Comparison of ENCODE assay signal across 15 cellular contexts in the genomic region with DNA sequence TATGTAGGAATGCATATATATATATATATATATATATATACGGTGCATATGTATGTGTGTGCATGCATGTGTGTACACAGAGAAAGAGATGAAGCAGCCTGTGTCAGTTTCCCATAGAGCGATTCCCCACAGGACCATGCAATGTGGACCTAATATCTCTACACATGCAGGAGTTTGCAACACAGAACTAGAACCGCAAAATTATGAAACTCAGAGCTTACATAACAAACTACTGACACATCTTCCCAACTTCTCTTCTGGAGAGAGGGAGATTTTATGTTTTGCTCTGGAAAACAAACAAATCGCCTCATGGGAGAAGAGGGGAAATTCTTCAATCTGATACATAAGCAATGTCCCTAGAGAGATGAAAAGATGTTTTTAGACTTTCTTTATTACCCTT.
"Had no signal": no experiment of that assay in that cellular context is flagged by ENCODE, and none has a peak within 500 bp of the region (broad histone marks: within the 10 kb centered on the region; RNA-seq: fewer than 3 reads in every experiment).

No MANE protein-coding gene starts in this region.

- H3K4me3 ChIP-seq: dorsolateral prefrontal cortex, lung, right atrium auricular region, skin epidermis, tibial nerve, vagina had no signal

- H3K4me1 ChIP-seq: right atrium auricular region, tibial nerve, vagina had no signal

- H3K27me3 ChIP-seq: dorsolateral prefrontal cortex, right atrium auricular region, tibial nerve, vagina had no signal

- H3K27ac ChIP-seq: dorsolateral prefrontal cortex, right atrium auricular region, skin epidermis, tibial nerve, vagina had no signal

- DNase-seq: activated CD4-positive, alpha-beta T cell treated with anti-CD3 and anti-CD28 coated beads, Interleukin-2, amount 50 U/mL, for 1 hour; activated naive CD8-positive, alpha-beta T cell treated with anti-CD3 and anti-CD28 coated beads, Interleukin-2, amount 10 ng/mL, durations not matched to agents 7 days and 5 days; dorsolateral prefrontal cortex; endodermal cell; left colon; nephron progenitor cell; stimulated activated CD4-positive, alpha-beta T cell treated with anti-CD3 and anti-CD28 coated beads, Interleukin-4, amount 100 ng/mL, for 24 hours; stimulated activated naive CD4-positive, alpha-beta T cell; substantia nigra had no signal

- H3K36me3 ChIP-seq: right atrium auricular region, tibial nerve, vagina had no signal

- ATAC-seq: activated CD4-positive, CD25-positive, alpha-beta regulatory T cell treated with anti-CD3 and anti-CD28 coated beads, Interleukin-2, amount 50 U/mL, for 24 hours; left colon had no signal
